In genomic region chr6:33344771-33345697, GRCh38 we compare ENCODE assay signal across 8 cellular contexts. TPM values are rescaled to one million over a fixed set of nuclear protein-coding genes. Genes with fewer than 3 reads are reported as not detected.
DNase-seq lines count a peak whose midpoint lies in the region; ATAC-seq and TF ChIP-seq lines count a peak whose summit lies in the region.

No MANE protein-coding gene starts in this region.

- H3K9ac ChIP-seq in colonic mucosa (ENCODE audit: low read depth in 2 of 2, low read length in 2 of 2) = peak overlapping the region in 1 of 2 donors; percentile 37

- TF ChIP-seq CTCF in colonic mucosa (IDR thresholded peaks at IDR 0.05) (peak; percentile 50), lower leg skin (IDR thresholded peaks at IDR 0.05) (no peak)

- intact Hi-C loops in colonic mucosa (cut with DNase I) = no loop called here
- intact Hi-C loops in lower leg skin (cut with DNase I; ENCODE audit: low total_unique reads) = no loop called here

- ATAC-seq in activated CD4-positive, CD25-positive, alpha-beta regulatory T cell treated with anti-CD3 and anti-CD28 coated beads, Interleukin-2, amount 50 U/mL, for 24 hours = peak; percentile 29 to 34
- no peak for ATAC-seq in HG02571 (IDR thresholded peaks at IDR 0.05; ENCODE audit: unreplicated experiment)

- DNase-seq in CD1c-positive myeloid dendritic cell (ENCODE audit: extremely low spot score) = peak; percentile 83
- DNase-seq in HCEC 1CT = peak; percentile 58
- DNase-seq in NCI-H345 treated with DMSO at 0.1 percent for 48 hours (lab: John Stamatoyannopoulos, UW; ENCODE audit: unreplicated experiment) = peak; percentile 26
- peak; percentile 70 for DNase-seq in colonic mucosa
- DNase-seq in lower leg skin (ENCODE audit: low spot score in 2 of 2) = peak; percentile 61 to 93
- DNase-seq in stimulated activated CD4-positive, alpha-beta T cell treated with anti-CD3 and anti-CD28 coated beads, TNF-alpha, amount 100 ng/mL, for 48 hours (ENCODE audit: low read depth in 3 of 3) = peak; percentile 31 to 41 (median 32)

- no peaks in the 10 kb centered on the region for H3K36me3 ChIP-seq in colonic mucosa

- no peaks in the 10 kb centered on the region for H3K9me3 ChIP-seq in colonic mucosa

- no peaks in the 10 kb centered on the region for H3K27me3 ChIP-seq in colonic mucosa

- TF ChIP-seq POLR2A in lower leg skin (IDR thresholded peaks at IDR 0.05) = no peak

- H3K4me3 ChIP-seq in colonic mucosa (no peak overlapping the region), lower leg skin (ENCODE audit: low read depth, poor library complexity, severe bottlenecking) (no peak overlapping the region)

- H3K4me1 ChIP-seq in colonic mucosa = no peaks in the 10 kb centered on the region

- H3K27ac ChIP-seq in colonic mucosa = peak overlapping the region; percentile 61

- 20% methylated on average over 22 of the region's 22 CpGs for WGBS in lower leg skin, 2 donors

RNA-seq across cellular contexts. Expression of gene DAXX, which starts 22.3 kb away (rescaled TPM):
- total RNA-seq in colonic mucosa (10 to 100 TPM; 38.7 to 46.7 TPM), lower leg skin (10 to 100 TPM; 41.2 to 45.4 (median 43.3) TPM)

RNA-seq across cellular contexts. Expression of gene ZBTB22, which starts 27.5 kb away (rescaled TPM):
- total RNA-seq in colonic mucosa (10 to 100 TPM; 12.4 to 16.9 TPM), lower leg skin (10 to 100 TPM; 25.0 to 53.7 (median 35.8) TPM)

RNA-seq across cellular contexts. Expression of gene TAPBP, which starts 31.2 kb away (rescaled TPM):
- total RNA-seq in colonic mucosa = 100 to 1,000 TPM; 204 to 235 TPM
- 100 to 1,000 TPM in 1 of 4 donors, 10 to 100 TPM in 3; 80.3 to 122 (median 92.0) TPM for total RNA-seq in lower leg skin

RNA-seq across cellular contexts. Expression of gene RGL2, which starts 46.3 kb away (rescaled TPM):
- total RNA-seq in colonic mucosa (10 to 100 TPM; 29.9 to 34.7 TPM), lower leg skin (10 to 100 TPM; 79.7 to 95.3 (median 84.4) TPM)

RNA-seq across cellular contexts. Expression of gene KIFC1, which starts 46.6 kb away (rescaled TPM):
- total RNA-seq in colonic mucosa (10 to 100 TPM; 15.8 to 74.6 TPM), lower leg skin (10 to 100 TPM in 1 of 4 donors, 1 to 10 TPM in 3; 4.1 to 14.6 (median 9.3) TPM)

Comparison
In these comparisons a context has a peak if more than half of its experiments do, and no peak if none do; other contexts are left out.
1. DNase-seq: peak in every context shown above with its lines; median percentile 83 in CD1c-positive myeloid dendritic cell; 77 in lower leg skin; 70 in colonic mucosa; 58 in HCEC 1CT; 32 in stimulated activated CD4-positive, alpha-beta T cell treated with anti-CD3 and anti-CD28 coated beads, TNF-alpha, amount 100 ng/mL, for 48 hours; 26 in NCI-H345 treated with DMSO at 0.1 percent for 48 hours.